In genomic region chr12:112795582-112795981, GRCh38 we compare ENCODE assay signal across 20 cellular contexts. TPM values are rescaled to one million over a fixed set of nuclear protein-coding genes. Genes with fewer than 3 reads are reported as not detected.
DNase-seq lines count a peak whose midpoint lies in the region; ATAC-seq and TF ChIP-seq lines count a peak whose summit lies in the region.
"Had no signal": no experiment of that assay in that cellular context is flagged by ENCODE, and none has a peak within 500 bp of the region (broad histone marks: within the 10 kb centered on the region; RNA-seq: fewer than 3 reads in every experiment).

No MANE protein-coding gene starts in this region.

- peaks cover 5% of the 10 kb centered on the region for H3K27me3 ChIP-seq in A673 (replicated peaks; ENCODE audit: insufficient read depth, low read depth, low read length, poor library complexity)
- peaks cover 24% of the 10 kb centered on the region for H3K27me3 ChIP-seq in HUES64 (ENCODE audit: insufficient read depth, low read length)
- peaks cover 0 to 42% (median 4%) of the 10 kb centered on the region in 45 donors for H3K27me3 ChIP-seq in dorsolateral prefrontal cortex
- H3K27me3 ChIP-seq in Peyer's patch: no peaks in the 10 kb centered on the region

- WGBS in HUES64: 98% methylated on average over 3 of the region's 3 CpGs

- H3K36me3 ChIP-seq in A673 (ENCODE audit: insufficient read depth, low read length, poor library complexity, severe bottlenecking): no peaks in the 10 kb centered on the region
- H3K36me3 ChIP-seq in HUES64 (ENCODE audit: insufficient read depth, low read length): no peaks in the 10 kb centered on the region
- H3K36me3 ChIP-seq in Peyer's patch: no peaks in the 10 kb centered on the region

- no peak overlapping the region for H3K4me3 ChIP-seq in A673 (ENCODE audit: low read depth, low read length, poor library complexity, severe bottlenecking)
- no peak overlapping the region for H3K4me3 ChIP-seq in HUES64 (ENCODE audit: low read length)
- H3K4me3 ChIP-seq in dorsolateral prefrontal cortex: peak overlapping the region in 22 of 59 donors; percentile 0 to 65 (median 28)
- no peak overlapping the region for H3K4me3 ChIP-seq in Peyer's patch

- no TSS peak for BruUV-seq in A673 (replicated peaks; lab: Mats Ljungman, UMichigan)

- H3K9me3 ChIP-seq in A673 (ENCODE audit: low read depth, low read length, poor library complexity, severe bottlenecking): no peaks in the 10 kb centered on the region
- no peaks in the 10 kb centered on the region for H3K9me3 ChIP-seq in HUES64 (ENCODE audit: insufficient read depth, low read depth, low read length)
- no peaks in the 10 kb centered on the region for H3K9me3 ChIP-seq in Peyer's patch
- H3K9me3 ChIP-seq: Caco-2 had no signal

- no peak for TF ChIP-seq POLR2A in Peyer's patch (IDR thresholded peaks at IDR 0.05)

- CTCF ChIA-PET in A673 (lab: Charles Lee): no interaction called here

- TF ChIP-seq CTCF in A673 (conservative IDR thresholded peaks at IDR 0.05; ENCODE audit: low read depth, low read length) (no peak), dorsolateral prefrontal cortex (IDR thresholded peaks at IDR 0.05 in 54 of 56, conservative IDR thresholded peaks at IDR 0.05 in 2 of 56; ENCODE audit: low read depth in 1 of 56, partially characterized antibody in 56 of 56) (no peak), Peyer's patch (IDR thresholded peaks at IDR 0.05) (no peak)

- intact Hi-C loops in A673 (cut with micrococcal nuclease; ENCODE audit: unreplicated experiment): loop anchor here (5.0 kb wide), 1 partner anchor 258 kb away; no protein-coding TSS in a partner anchor
- intact Hi-C loops in dorsolateral prefrontal cortex (cut with DNase I): no loop called here

- DNase-seq in A673 (ENCODE audit: low spot score) (no peak), dorsolateral prefrontal cortex (no peak), Peyer's patch (no peak), HK-2 (ENCODE audit: unreplicated experiment) (no peak)
- DNase-seq: AML-193; Caco-2; CD4-positive, alpha-beta T cell; DMS79; GDM1; HCEC 1CT; KG1 had no signal

- POLR2A ChIA-PET in A673 (lab: Charles Lee; ENCODE audit: low non-redundant PET): no interaction called here

- H3K4me1 ChIP-seq in A673 (ENCODE audit: insufficient read depth, low read length, poor library complexity, severe bottlenecking) (peaks cover 63% of the 10 kb centered on the region), HUES64 (ENCODE audit: insufficient read depth, low read length) (peaks cover 46% of the 10 kb centered on the region), Peyer's patch (no peaks in the 10 kb centered on the region)
- H3K4me1 ChIP-seq: Caco-2 had no signal

- no peak for ATAC-seq in GM19328 (IDR thresholded peaks at IDR 0.05; ENCODE audit: unreplicated experiment)
- ATAC-seq: HepG2 had no signal

- H3K27ac ChIP-seq in A673 (ENCODE audit: low read depth, low read length, poor library complexity, severe bottlenecking) (peak overlapping the region; percentile 99), HUES64 (ENCODE audit: low read depth, low read length) (peak overlapping the region; percentile 36; the same call in 1 of the 2 replicates), dorsolateral prefrontal cortex (peak overlapping the region in 46 of 59 donors; percentile 2 to 88 (median 67)), Peyer's patch (no peak overlapping the region)
- H3K27ac ChIP-seq: C4-2B had no signal

- H3K9ac ChIP-seq in HUES64 (ENCODE audit: low read depth, low read length): 0 out of 2 replicates have a peak overlapping the region, but pooled peaks have one; percentile 51

RNA-seq across cellular contexts. Expression of gene RPH3A, which starts 4.0 kb away (rescaled TPM):
- total RNA-seq in A673 (2021) (0.90 and 1.3 TPM in 2 replicates), dorsolateral prefrontal cortex (100 to 1,000 TPM in 114 of 120 experiments, 10 to 100 TPM in 6; 68.0 to 384 (median 219) TPM), Peyer's patch (not detected)
- polyA plus RNA-seq in HUES64 (2013, experiment 1 of 2): 0.40 TPM
- polyA plus RNA-seq in HUES64 (2013, experiment 2 of 2): 0.19 TPM
- total RNA-seq: A172; Caco-2; CD4-positive, alpha-beta T cell; Daoy; H4; HepG2 had no signal
- polyA plus RNA-seq: BJ, HepG2, IgD-negative memory B cell had no signal

Comparison
In these comparisons a context has a peak if more than half of its experiments do, and no peak if none do; other contexts are left out.
1. H3K27ac ChIP-seq: peak in A673 (single experiment), HUES64 (single experiment) and dorsolateral prefrontal cortex (46 of 59); none in Peyer's patch (0 of 4).
2. RNA of gene RPH3A, which starts 4.0 kb away (total RNA-seq): 68.0 to 384 TPM in dorsolateral prefrontal cortex; 0.90 to 1.3 TPM in A673 and not detected in Peyer's patch; every median in the first group is over 10 times any median in the second.